ENCODE assay signal across 9 cellular contexts in the genomic region with DNA sequence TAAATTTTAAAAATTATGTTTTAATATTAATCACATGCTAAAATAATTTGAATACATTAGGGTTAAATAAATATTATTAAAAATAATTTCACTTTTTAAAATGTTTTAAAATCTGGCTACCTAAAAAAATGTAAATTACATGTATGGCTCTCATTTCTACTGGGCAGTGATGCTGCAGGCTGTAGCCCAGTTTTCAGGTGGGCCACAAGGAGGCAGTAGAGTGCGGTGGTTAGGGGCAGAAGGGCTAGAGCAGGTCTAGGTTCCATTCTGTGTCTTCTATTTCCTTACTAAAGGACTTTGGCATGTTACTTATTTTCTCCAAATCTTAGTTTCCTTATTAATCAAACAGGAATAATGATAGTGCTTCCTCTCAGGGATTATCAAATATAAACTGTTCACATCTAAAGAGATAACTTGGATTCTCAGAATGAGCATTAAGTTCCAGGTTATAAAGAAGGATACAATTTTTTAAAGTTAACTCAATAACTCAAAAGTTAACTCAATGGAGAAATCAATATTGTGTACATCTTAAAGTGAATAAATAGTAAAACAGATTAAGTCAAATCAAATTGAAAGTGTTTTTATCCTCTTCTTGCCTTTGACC. TPM values are rescaled to one million over a fixed set of nuclear protein-coding genes. Genes with fewer than 3 reads are reported as not detected.
DNase-seq lines count a peak whose midpoint lies in the region; ATAC-seq and TF ChIP-seq lines count a peak whose summit lies in the region.
"Had no signal": no experiment of that assay in that cellular context is flagged by ENCODE, and none has a peak within 500 bp of the region (broad histone marks: within the 10 kb centered on the region; RNA-seq: fewer than 3 reads in every experiment).

No MANE protein-coding gene starts in this region.

- peak; percentile 64 to 68 (median 66) for TF ChIP-seq CTCF in uterus (IDR thresholded peaks at IDR 0.05)

- no peak for TF ChIP-seq POLR2A in uterus (IDR thresholded peaks at IDR 0.05)

- no peaks in the 10 kb centered on the region for H3K36me3 ChIP-seq in uterus

- no peak overlapping the region for H3K4me3 ChIP-seq in uterus

- no peaks in the 10 kb centered on the region for H3K9me3 ChIP-seq in uterus

- H3K4me3 Mint-ChIP-seq in activated T-helper 2 cell treated with anti-CD3 and anti-CD28 coated beads, Interferon-gamma antibody, Interleukin-2, Interleukin-4, amounts not matched to agents 10 μg/mL and 5 μg/mL and 100 μg/mL, durations not matched to agents 14 hours and 24 hours and 36 hours (ENCODE audit: low read depth), result no peak overlapping the region

- peaks cover 1% of the 10 kb centered on the region for H3K27me3 Mint-ChIP-seq in activated T-helper 2 cell treated with anti-CD3 and anti-CD28 coated beads, Interferon-gamma antibody, Interleukin-2, Interleukin-4, amounts not matched to agents 10 μg/mL and 5 μg/mL and 100 μg/mL, durations not matched to agents 14 hours and 24 hours and 36 hours (ENCODE audit: low read depth)

- no peaks in the 10 kb centered on the region for H3K36me3 Mint-ChIP-seq in activated T-helper 2 cell treated with anti-CD3 and anti-CD28 coated beads, Interferon-gamma antibody, Interleukin-2, Interleukin-4, amounts not matched to agents 10 μg/mL and 5 μg/mL and 100 μg/mL, durations not matched to agents 14 hours and 24 hours and 36 hours (ENCODE audit: low read depth)

- no peak overlapping the region for H3K27ac Mint-ChIP-seq in activated T-helper 2 cell treated with anti-CD3 and anti-CD28 coated beads, Interferon-gamma antibody, Interleukin-2, Interleukin-4, amounts not matched to agents 10 μg/mL and 5 μg/mL and 100 μg/mL, durations not matched to agents 14 hours and 24 hours and 36 hours

- H3K4me1 ChIP-seq in uterus, result no peaks in the 10 kb centered on the region

- no peak overlapping the region for H3K27ac ChIP-seq in uterus

- DNase-seq in COLO829 (ENCODE audit: low spot score) (peak; percentile 46), HS-5 (ENCODE audit: low read depth) (peak; percentile 16), RPMI7951 (ENCODE audit: low read depth) (peak; percentile 12), globus pallidus (ENCODE audit: low spot score) (peak; percentile 47), pons (ENCODE audit: low spot score) (peak; percentile 50), uterus (peak; percentile 52 to 65)
- peak; percentile 39 for DNase-seq in activated T-helper 2 cell treated with anti-CD3 and anti-CD28 coated beads, Interferon-gamma antibody, Interleukin-2, Interleukin-4, amounts not matched to agents 10 μg/mL and 5 μg/mL and 100 μg/mL, durations not matched to agents 14 hours and 24 hours and 36 hours (ENCODE audit: low spot score)

- no peaks in the 10 kb centered on the region for H3K9me3 Mint-ChIP-seq in activated T-helper 2 cell treated with anti-CD3 and anti-CD28 coated beads, Interferon-gamma antibody, Interleukin-2, Interleukin-4, amounts not matched to agents 10 μg/mL and 5 μg/mL and 100 μg/mL, durations not matched to agents 14 hours and 24 hours and 36 hours

- H3K27me3 ChIP-seq in uterus, result no peaks in the 10 kb centered on the region

- no peaks in the 10 kb centered on the region for H3K4me1 Mint-ChIP-seq in activated T-helper 2 cell treated with anti-CD3 and anti-CD28 coated beads, Interferon-gamma antibody, Interleukin-2, Interleukin-4, amounts not matched to agents 10 μg/mL and 5 μg/mL and 100 μg/mL, durations not matched to agents 14 hours and 24 hours and 36 hours (ENCODE audit: low read depth)

- intact Hi-C loops in activated T-helper 2 cell treated with anti-CD3 and anti-CD28 coated beads, Interferon-gamma antibody, Interleukin-2, Interleukin-4, amounts not matched to agents 10 μg/mL and 5 μg/mL and 100 μg/mL, durations not matched to agents 14 hours and 24 hours and 36 hours (cut with micrococcal nuclease), result loop anchor here (1.0 to 5.0 kb wide), 3 partner anchors 335 to 1292 kb away; no protein-coding TSS in a partner anchor
- intact Hi-C loops in uterus (cut with DNase I; ENCODE audit: low total_unique reads), result no loop called here

- peak; percentile 87 for ATAC-seq in GM19455 (IDR thresholded peaks at IDR 0.05; ENCODE audit: unreplicated experiment)

RNA-seq across cellular contexts. Expression of gene OVCH1, which starts 54.9 kb away (rescaled TPM):
- not detected in 2 replicates for total RNA-seq in RPMI7951 (2014; rRNA removed; shearing (Covaris generic))
- not detected in 2 replicates for total RNA-seq in activated T-helper 2 cell treated with anti-CD3 and anti-CD28 coated beads, Interferon-gamma antibody, Interleukin-2, Interleukin-4, amounts not matched to agents 10 μg/mL and 5 μg/mL and 100 μg/mL, durations not matched to agents 14 hours and 24 hours and 36 hours
- total RNA-seq in uterus, result 1 to 10 TPM in 1 of 4 donors, under 1 TPM in 1, not detected in 2; 0.35 to 1.0 TPM
- total RNA-seq: T-helper 2 cell treated with Interferon-gamma antibody and Interleukin-4, amounts not matched to agents 100 ng/mL and 5 ng/mL, for 36 hours had no signal
